1 cellular context compared by ENCODE assay signal in genomic region chr2:176088048-176088936, GRCh38.
TF ChIP-seq lines count a peak whose summit lies in the region.

No MANE protein-coding gene starts in this region.

TF ChIP-seq in HepG2, 621 proteins besides CTCF, POLR2A, EP300 and RAD21 (continued from another document and continues in another):
- TF ChIP-seq ATF2 (CRISPR knock-in tag; IDR thresholded peaks at IDR 0.05) (0 out of 2 replicates have a peak, but pooled peaks have one; percentile 26), HNRNPLL (IDR thresholded peaks at IDR 0.05; ENCODE audit: low read depth, low read length, poor library complexity, severe bottlenecking) (peak; percentile 67), THAP11 (CRISPR knock-in tag; IDR thresholded peaks at IDR 0.05) (0 out of 2 replicates have a peak, but pooled peaks have one; percentile 30), ZNF350 (CRISPR knock-in tag; IDR thresholded peaks at IDR 0.05; ENCODE audit: borderline replicate concordance, low read depth) (peak; percentile 31; the same call in 1 of the 2 replicates), STAG1 (CRISPR knock-in tag; IDR thresholded peaks at IDR 0.05) (peak; percentile 95), KMT2A (CRISPR knock-in tag; IDR thresholded peaks at IDR 0.05) (peak; percentile 63; the same call in 1 of the 2 replicates), HOXA3 (CRISPR knock-in tag; IDR thresholded peaks at IDR 0.05) (peak; percentile 68; the same call in 1 of the 2 replicates), ZNF558 (CRISPR knock-in tag; IDR thresholded peaks at IDR 0.05; ENCODE audit: borderline replicate concordance) (0 out of 2 replicates have a peak, but pooled peaks have one; percentile 13), ZFYVE20 (CRISPR knock-in tag; IDR thresholded peaks at IDR 0.05; ENCODE audit: borderline replicate concordance, low read depth) (no peak), RARG (CRISPR knock-in tag; IDR thresholded peaks at IDR 0.05; ENCODE audit: low read depth) (no peak), KDM6A (CRISPR knock-in tag; IDR thresholded peaks at IDR 0.05; ENCODE audit: low read depth) (no peak), ATF3 (CRISPR knock-in tag; IDR thresholded peaks at IDR 0.05) (no peak), TBL1XR1 (IDR thresholded peaks at IDR 0.05; ENCODE audit: borderline replicate concordance, low read length, partially characterized antibody) (no peak), ZNF605 (CRISPR knock-in tag; IDR thresholded peaks at IDR 0.05) (peak; percentile 41; the same call in 1 of the 2 replicates), ZBTB38 (CRISPR knock-in tag; IDR thresholded peaks at IDR 0.05) (peak; percentile 59; the same call in 1 of the 2 replicates), NFATC3 (CRISPR knock-in tag; IDR thresholded peaks at IDR 0.05) (peak; percentile 76; the same call in 1 of the 2 replicates), ZMYM3 (CRISPR knock-in tag; IDR thresholded peaks at IDR 0.05) (0 out of 2 replicates have a peak, but pooled peaks have one; percentile 18), BHLHE40 (IDR thresholded peaks at IDR 0.05; ENCODE audit: low read length) (no peak), SETDB1 (CRISPR knock-in tag; IDR thresholded peaks at IDR 0.05; ENCODE audit: borderline replicate concordance) (0 out of 2 replicates have a peak, but pooled peaks have one; percentile 33), ZNF230 (CRISPR knock-in tag; IDR thresholded peaks at IDR 0.05) (0 out of 2 replicates have a peak, but pooled peaks have one; percentile 46), TBX2 (CRISPR knock-in tag; IDR thresholded peaks at IDR 0.05; ENCODE audit: borderline replicate concordance) (peak; percentile 31; the same call in 1 of the 2 replicates), ZNF883 (CRISPR knock-in tag; IDR thresholded peaks at IDR 0.05; ENCODE audit: not compliant biosample characterization) (peak; percentile 69), BCLAF1 (IDR thresholded peaks at IDR 0.05) (no peak), ZSCAN22 (CRISPR knock-in tag; IDR thresholded peaks at IDR 0.05) (no peak), SOX6 (IDR thresholded peaks at IDR 0.05) (no peak), SOX6 (CRISPR knock-in tag; IDR thresholded peaks at IDR 0.05) (peak; percentile 45), ZNF484 (CRISPR knock-in tag; IDR thresholded peaks at IDR 0.05; ENCODE audit: borderline replicate concordance, low read depth) (no peak), ZSCAN29 (CRISPR knock-in tag; conservative IDR thresholded peaks at IDR 0.05) (peak; percentile 100), NR3C1 (CRISPR knock-in tag; IDR thresholded peaks at IDR 0.05) (no peak), THYN1 (CRISPR knock-in tag; IDR thresholded peaks at IDR 0.05; ENCODE audit: borderline replicate concordance, low read depth) (0 out of 2 replicates have a peak, but pooled peaks have one; percentile 53), ZNF574 (CRISPR knock-in tag; IDR thresholded peaks at IDR 0.05) (peak; percentile 81), RNF2 (conservative IDR thresholded peaks at IDR 0.05; ENCODE audit: low read depth) (peak; percentile 83; the same call in 1 of the 2 replicates), HOXA9 (CRISPR knock-in tag; IDR thresholded peaks at IDR 0.05; ENCODE audit: borderline replicate concordance) (no peak), TP53 (CRISPR knock-in tag; conservative IDR thresholded peaks at IDR 0.05) (no peak), CHCHD3 (CRISPR knock-in tag; IDR thresholded peaks at IDR 0.05) (peak; percentile 50; the same call in 1 of the 2 replicates), ZNF543 (CRISPR knock-in tag; IDR thresholded peaks at IDR 0.05) (0 out of 2 replicates have a peak, but pooled peaks have one; percentile 41), ZNF580 (CRISPR knock-in tag; IDR thresholded peaks at IDR 0.05; ENCODE audit: borderline replicate concordance, low read depth) (peak; percentile 44; the same call in 1 of the 2 replicates), ZNF652 (CRISPR knock-in tag; IDR thresholded peaks at IDR 0.05; ENCODE audit: borderline replicate concordance, low read depth) (no peak), ZIK1 (CRISPR knock-in tag; IDR thresholded peaks at IDR 0.05; ENCODE audit: borderline replicate concordance, low read depth) (0 out of 2 replicates have a peak, but pooled peaks have one; percentile 54)
- TF ChIP-seq, protein P1, sequence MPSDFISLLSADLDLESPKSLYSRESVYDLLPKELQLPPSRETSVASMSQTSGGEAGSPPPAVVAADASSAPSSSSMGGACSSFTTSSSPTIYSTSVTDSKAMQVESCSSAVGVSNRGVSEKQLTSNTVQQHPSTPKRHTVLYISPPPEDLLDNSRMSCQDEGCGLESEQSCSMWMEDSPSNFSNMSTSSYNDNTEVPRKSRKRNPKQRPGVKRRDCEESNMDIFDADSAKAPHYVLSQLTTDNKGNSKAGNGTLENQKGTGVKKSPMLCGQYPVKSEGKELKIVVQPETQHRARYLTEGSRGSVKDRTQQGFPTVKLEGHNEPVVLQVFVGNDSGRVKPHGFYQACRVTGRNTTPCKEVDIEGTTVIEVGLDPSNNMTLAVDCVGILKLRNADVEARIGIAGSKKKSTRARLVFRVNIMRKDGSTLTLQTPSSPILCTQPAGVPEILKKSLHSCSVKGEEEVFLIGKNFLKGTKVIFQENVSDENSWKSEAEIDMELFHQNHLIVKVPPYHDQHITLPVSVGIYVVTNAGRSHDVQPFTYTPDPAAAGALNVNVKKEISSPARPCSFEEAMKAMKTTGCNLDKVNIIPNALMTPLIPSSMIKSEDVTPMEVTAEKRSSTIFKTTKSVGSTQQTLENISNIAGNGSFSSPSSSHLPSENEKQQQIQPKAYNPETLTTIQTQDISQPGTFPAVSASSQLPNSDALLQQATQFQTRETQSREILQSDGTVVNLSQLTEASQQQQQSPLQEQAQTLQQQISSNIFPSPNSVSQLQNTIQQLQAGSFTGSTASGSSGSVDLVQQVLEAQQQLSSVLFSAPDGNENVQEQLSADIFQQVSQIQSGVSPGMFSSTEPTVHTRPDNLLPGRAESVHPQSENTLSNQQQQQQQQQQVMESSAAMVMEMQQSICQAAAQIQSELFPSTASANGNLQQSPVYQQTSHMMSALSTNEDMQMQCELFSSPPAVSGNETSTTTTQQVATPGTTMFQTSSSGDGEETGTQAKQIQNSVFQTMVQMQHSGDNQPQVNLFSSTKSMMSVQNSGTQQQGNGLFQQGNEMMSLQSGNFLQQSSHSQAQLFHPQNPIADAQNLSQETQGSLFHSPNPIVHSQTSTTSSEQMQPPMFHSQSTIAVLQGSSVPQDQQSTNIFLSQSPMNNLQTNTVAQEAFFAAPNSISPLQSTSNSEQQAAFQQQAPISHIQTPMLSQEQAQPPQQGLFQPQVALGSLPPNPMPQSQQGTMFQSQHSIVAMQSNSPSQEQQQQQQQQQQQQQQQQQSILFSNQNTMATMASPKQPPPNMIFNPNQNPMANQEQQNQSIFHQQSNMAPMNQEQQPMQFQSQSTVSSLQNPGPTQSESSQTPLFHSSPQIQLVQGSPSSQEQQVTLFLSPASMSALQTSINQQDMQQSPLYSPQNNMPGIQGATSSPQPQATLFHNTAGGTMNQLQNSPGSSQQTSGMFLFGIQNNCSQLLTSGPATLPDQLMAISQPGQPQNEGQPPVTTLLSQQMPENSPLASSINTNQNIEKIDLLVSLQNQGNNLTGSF (CRISPR knock-in tag; IDR thresholded peaks at IDR 0.05): peak; percentile 40; the same call in 1 of the 2 replicates
- TF ChIP-seq, protein P2, sequence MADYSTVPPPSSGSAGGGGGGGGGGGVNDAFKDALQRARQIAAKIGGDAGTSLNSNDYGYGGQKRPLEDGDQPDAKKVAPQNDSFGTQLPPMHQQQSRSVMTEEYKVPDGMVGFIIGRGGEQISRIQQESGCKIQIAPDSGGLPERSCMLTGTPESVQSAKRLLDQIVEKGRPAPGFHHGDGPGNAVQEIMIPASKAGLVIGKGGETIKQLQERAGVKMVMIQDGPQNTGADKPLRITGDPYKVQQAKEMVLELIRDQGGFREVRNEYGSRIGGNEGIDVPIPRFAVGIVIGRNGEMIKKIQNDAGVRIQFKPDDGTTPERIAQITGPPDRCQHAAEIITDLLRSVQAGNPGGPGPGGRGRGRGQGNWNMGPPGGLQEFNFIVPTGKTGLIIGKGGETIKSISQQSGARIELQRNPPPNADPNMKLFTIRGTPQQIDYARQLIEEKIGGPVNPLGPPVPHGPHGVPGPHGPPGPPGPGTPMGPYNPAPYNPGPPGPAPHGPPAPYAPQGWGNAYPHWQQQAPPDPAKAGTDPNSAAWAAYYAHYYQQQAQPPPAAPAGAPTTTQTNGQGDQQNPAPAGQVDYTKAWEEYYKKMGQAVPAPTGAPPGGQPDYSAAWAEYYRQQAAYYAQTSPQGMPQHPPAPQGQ (CRISPR knock-in tag; IDR thresholded peaks at IDR 0.05; ENCODE audit: borderline replicate concordance): peak; percentile 60; the same call in 1 of the 2 replicates
- TF ChIP-seq, protein P3, sequence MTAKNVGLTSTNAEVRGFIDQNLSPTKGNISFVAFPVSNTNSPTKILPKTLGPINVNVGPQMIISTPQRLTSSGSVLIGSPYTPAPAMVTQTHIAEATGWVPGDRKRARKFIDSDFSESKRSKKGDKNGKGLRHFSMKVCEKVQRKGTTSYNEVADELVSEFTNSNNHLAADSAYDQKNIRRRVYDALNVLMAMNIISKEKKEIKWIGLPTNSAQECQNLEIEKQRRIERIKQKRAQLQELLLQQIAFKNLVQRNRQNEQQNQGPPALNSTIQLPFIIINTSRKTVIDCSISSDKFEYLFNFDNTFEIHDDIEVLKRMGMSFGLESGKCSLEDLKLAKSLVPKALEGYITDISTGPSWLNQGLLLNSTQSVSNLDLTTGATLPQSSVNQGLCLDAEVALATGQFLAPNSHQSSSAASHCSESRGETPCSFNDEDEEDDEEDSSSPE (CRISPR knock-in tag; IDR thresholded peaks at IDR 0.05): no peak
- TF ChIP-seq, protein P4, sequence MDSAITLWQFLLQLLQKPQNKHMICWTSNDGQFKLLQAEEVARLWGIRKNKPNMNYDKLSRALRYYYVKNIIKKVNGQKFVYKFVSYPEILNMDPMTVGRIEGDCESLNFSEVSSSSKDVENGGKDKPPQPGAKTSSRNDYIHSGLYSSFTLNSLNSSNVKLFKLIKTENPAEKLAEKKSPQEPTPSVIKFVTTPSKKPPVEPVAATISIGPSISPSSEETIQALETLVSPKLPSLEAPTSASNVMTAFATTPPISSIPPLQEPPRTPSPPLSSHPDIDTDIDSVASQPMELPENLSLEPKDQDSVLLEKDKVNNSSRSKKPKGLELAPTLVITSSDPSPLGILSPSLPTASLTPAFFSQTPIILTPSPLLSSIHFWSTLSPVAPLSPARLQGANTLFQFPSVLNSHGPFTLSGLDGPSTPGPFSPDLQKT (CRISPR knock-in tag; IDR thresholded peaks at IDR 0.05; ENCODE audit: borderline replicate concordance): no peak
